In genomic region chr17:81510798-81511549, GRCh38 we compare ENCODE assay signal across 1 cellular context.
TF ChIP-seq lines count a peak whose summit lies in the region.

No MANE protein-coding gene starts in this region.

TF ChIP-seq in IMR-90, 13 proteins besides CTCF, POLR2A, EP300 and RAD21 (continued from another document):
- TF ChIP-seq MAFK (IDR thresholded peaks at IDR 0.05; ENCODE audit: low read depth, low read length) (no peak), RFX5 (IDR thresholded peaks at IDR 0.05; ENCODE audit: low read depth, low read length) (no peak), CHD1 (IDR thresholded peaks at IDR 0.05; ENCODE audit: low read depth, low read length) (no peak), USF2 (IDR thresholded peaks at IDR 0.05; ENCODE audit: low read depth, low read length) (no peak), BHLHE40 (IDR thresholded peaks at IDR 0.05; ENCODE audit: low read depth, low read length) (no peak), RCOR1 (IDR thresholded peaks at IDR 0.05; ENCODE audit: insufficient replicate concordance, low read length) (no peak), MXI1 (IDR thresholded peaks at IDR 0.05; ENCODE audit: borderline replicate concordance, low read depth, low read length) (no peak)
